ENCODE assay signal across 1 cellular context in the genomic region with DNA sequence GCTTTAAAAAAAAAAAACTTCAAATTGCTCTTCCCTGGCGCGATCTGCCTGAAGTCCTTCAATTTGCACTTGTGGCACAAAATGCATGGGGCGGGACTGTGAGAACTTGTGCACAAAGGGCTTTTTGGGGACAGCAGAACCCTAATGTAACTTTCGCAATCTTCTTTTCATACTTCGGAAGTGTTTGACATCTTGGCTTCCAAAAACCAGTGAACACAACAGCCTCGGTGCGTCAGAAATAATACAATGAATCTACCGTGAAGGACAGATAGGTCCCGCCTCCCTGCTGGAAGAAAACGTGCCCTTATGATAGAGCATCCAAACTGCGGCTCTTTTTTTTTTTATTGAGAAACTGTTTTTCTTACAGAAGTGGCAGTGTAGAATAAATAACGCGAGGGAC.
TF ChIP-seq lines count a peak whose summit lies in the region.

No MANE protein-coding gene starts in this region.

TF ChIP-seq in HepG2, 621 proteins besides CTCF, POLR2A, EP300 and RAD21:
- TF ChIP-seq ZNF777 (CRISPR knock-in tag; IDR thresholded peaks at IDR 0.05) = no peak
- peak; percentile 16; the same call in 1 of the 2 replicates for TF ChIP-seq CEBPB (IDR thresholded peaks at IDR 0.05; ENCODE audit: borderline replicate concordance, low read depth, low read length)
